ENCODE assay signal across 1 cellular context in genomic region chrX:150581093-150581775, GRCh38.
TF ChIP-seq lines count a peak whose summit lies in the region.

No MANE protein-coding gene starts in this region.

TF ChIP-seq in SK-N-SH, 30 proteins besides CTCF, POLR2A, EP300 and RAD21 (continued from another document):
- no peak for TF ChIP-seq TAF1 (IDR thresholded peaks at IDR 0.05; ENCODE audit: borderline replicate concordance, low read depth, low read length)
- no peak for TF ChIP-seq MEF2A (IDR thresholded peaks at IDR 0.05; ENCODE audit: borderline replicate concordance, low read depth)
- TF ChIP-seq NRF1 (IDR thresholded peaks at IDR 0.05; ENCODE audit: low read depth, low read length): no peak
- TF ChIP-seq GATA2 (CRISPR knock-in tag; IDR thresholded peaks at IDR 0.05): no peak
- TF ChIP-seq SIN3A (IDR thresholded peaks at IDR 0.05; ENCODE audit: borderline replicate concordance, low read depth, low read length): no peak
- TF ChIP-seq GABPA (IDR thresholded peaks at IDR 0.05; ENCODE audit: low read depth): no peak
- no peak for TF ChIP-seq FOXM1 (IDR thresholded peaks at IDR 0.05; ENCODE audit: low read depth)
- no peak for TF ChIP-seq POLR2AphosphoS5 (IDR thresholded peaks at IDR 0.05; ENCODE audit: low read depth, low read length)
- no peak for TF ChIP-seq TEAD4 (IDR thresholded peaks at IDR 0.05; ENCODE audit: borderline replicate concordance, insufficient read depth)
- TF ChIP-seq RFX5 (IDR thresholded peaks at IDR 0.05; ENCODE audit: low read length): no peak
- peak; percentile 25; the same call in 1 of the 2 replicates for TF ChIP-seq MAX (IDR thresholded peaks at IDR 0.05; ENCODE audit: low read depth)
- TF ChIP-seq USF2 (IDR thresholded peaks at IDR 0.05; ENCODE audit: borderline replicate concordance, low read depth, low read length): no peak
- no peak for TF ChIP-seq YY1 (IDR thresholded peaks at IDR 0.05; ENCODE audit: low read depth)
- TF ChIP-seq TCF12 (IDR thresholded peaks at IDR 0.05): peak; percentile 56
- TF ChIP-seq USF1 (IDR thresholded peaks at IDR 0.05; ENCODE audit: borderline replicate concordance, low read depth): peak; percentile 31; the same call in 1 of the 2 replicates
- TF ChIP-seq ZBTB33 (IDR thresholded peaks at IDR 0.05; ENCODE audit: borderline replicate concordance, low read depth): no peak
- no peak for TF ChIP-seq NFIC (IDR thresholded peaks at IDR 0.05; ENCODE audit: borderline replicate concordance)
- no peak for TF ChIP-seq FOXJ3 (CRISPR knock-in tag; IDR thresholded peaks at IDR 0.05)
- TF ChIP-seq IRF3 (IDR thresholded peaks at IDR 0.05; ENCODE audit: low read depth, low read length): no peak
- no peak for TF ChIP-seq EZH2phosphoT487 (IDR thresholded peaks at IDR 0.05; ENCODE audit: borderline replicate concordance, low read depth)
- peak; percentile 49 for TF ChIP-seq PBX3 (IDR thresholded peaks at IDR 0.05)
- no peak for TF ChIP-seq SMC3 (IDR thresholded peaks at IDR 0.05; ENCODE audit: low read depth, low read length)
